ENCODE assay signal across 7 cellular contexts in genomic region chr17:61862975-61863800, GRCh38. TPM values are rescaled to one million over a fixed set of nuclear protein-coding genes. Genes with fewer than 3 reads are reported as not detected.
DNase-seq lines count a peak whose midpoint lies in the region; ATAC-seq and TF ChIP-seq lines count a peak whose summit lies in the region.

Gene BRIP1 (minus strand): TSS chr17:61863528. CDS start chr17:61861539, 1,989 bp downstream.

- peak; percentile 45 for ATAC-seq in GM18519 (IDR thresholded peaks at IDR 0.05; ENCODE audit: low FRiP score, unreplicated experiment)
- peak; percentile 95 for ATAC-seq in HG03045 (IDR thresholded peaks at IDR 0.05; ENCODE audit: unreplicated experiment)
- ATAC-seq in sciatic nerve, result peak; percentile 100

- in situ Hi-C loops in astrocyte of the spinal cord (cut with HindIII; ENCODE audit: low sequenced_read_pairs), result no loop called here

- no peak for TF ChIP-seq CTCF in astrocyte of the spinal cord (IDR thresholded peaks at IDR 0.05; ENCODE audit: low read depth, low read length)

- DNase-seq in NCI-H2081 treated with DMSO at 0.1 percent for 48 hours (lab: John Stamatoyannopoulos, UW), result peak; percentile 80
- peak; percentile 95 for DNase-seq in T1000 (lab: John Stamatoyannopoulos, UW)
- peak; percentile 96 for DNase-seq in astrocyte of the spinal cord (ENCODE audit: low read depth, low spot score)
- peak; percentile 90 for DNase-seq in iPS DF 19.7 (ENCODE audit: low read depth, low spot score)
- peak; percentile 92 for DNase-seq in sciatic nerve (ENCODE audit: low spot score)

- peak within 1 kb of the TSS; percentile 81 for H3K4me3 ChIP-seq in astrocyte of the spinal cord (ENCODE audit: low read depth, low read length)

- intact Hi-C loops in sciatic nerve (cut with DNase I), result no loop called here

RNA-seq across cellular contexts. Expression of gene BRIP1, which starts in this region (rescaled TPM):
- 0.53 TPM for total RNA-seq in sciatic nerve

Comparison
In these comparisons a context has a peak if more than half of its experiments do, and no peak if none do; other contexts are left out.
1. Peak in every context shown above with its lines: DNase-seq, ATAC-seq and H3K4me3 ChIP-seq.
2. Peak in DNase-seq and ATAC-seq in sciatic nerve; RNA of the gene not detected or under 1 TPM.
3. ATAC-seq: peak in every context shown above with its lines; median percentile 100 in sciatic nerve; 95 in HG03045; 45 in GM18519.